ENCODE assay signal across 8 cellular contexts in genomic region chr17:49497147-49498036, GRCh38. TPM values are rescaled to one million over a fixed set of nuclear protein-coding genes. Genes with fewer than 3 reads are reported as not detected.
DNase-seq lines count a peak whose midpoint lies in the region; ATAC-seq and TF ChIP-seq lines count a peak whose summit lies in the region.

No MANE protein-coding gene starts in this region.

- in situ Hi-C loops in astrocyte of the cerebellum (cut with HindIII; ENCODE audit: low sequenced_read_pairs) = no loop called here

- no peak for TF ChIP-seq CTCF in astrocyte of the cerebellum (IDR thresholded peaks at IDR 0.05; ENCODE audit: low read depth, low read length, missing control alignments)

- H3K4me3 ChIP-seq in astrocyte of the cerebellum (ENCODE audit: low read depth, low read length) = peak overlapping the region; percentile 7

- no peak for ATAC-seq in HG03139 (IDR thresholded peaks at IDR 0.05; ENCODE audit: unreplicated experiment)

- peak; percentile 81 for DNase-seq in D341Med (ENCODE audit: low spot score)
- DNase-seq in NCI-H2171 treated with DMSO at 0.1 percent for 48 hours (lab: John Stamatoyannopoulos, UW) = peak; percentile 52
- no peak for DNase-seq in astrocyte of the cerebellum (ENCODE audit: low read depth)
- DNase-seq in iPS-NIHi7 (ENCODE audit: extremely low spot score) = peak; percentile 68
- peak; percentile 19 for DNase-seq in stimulated activated CD4-positive, alpha-beta T cell treated with anti-CD3 and anti-CD28 coated beads, Interleukin-4, amount 100 ng/mL, for 1 hour
- no peak for DNase-seq in cerebellum (ENCODE audit: low spot score)
- DNase-seq in NCI-H2081 treated with DMSO at 0.1 percent for 48 hours (lab: John Stamatoyannopoulos, UW) = no peak

RNA-seq across cellular contexts. Expression of gene NGFR, which starts 2.3 kb away (rescaled TPM):
- 28.9 TPM for total RNA-seq in cerebellum

Comparison
In these comparisons a context has a peak if more than half of its experiments do, and no peak if none do; other contexts are left out.
1. DNase-seq: peak in D341Med (single experiment), NCI-H2171 treated with DMSO at 0.1 percent for 48 hours (single experiment), iPS-NIHi7 (single experiment) and stimulated activated CD4-positive, alpha-beta T cell treated with anti-CD3 and anti-CD28 coated beads, Interleukin-4, amount 100 ng/mL, for 1 hour (single experiment); none in astrocyte of the cerebellum (single experiment), cerebellum (single experiment) and NCI-H2081 treated with DMSO at 0.1 percent for 48 hours (single experiment).